ENCODE assay signal across 15 cellular contexts in the genomic region with DNA sequence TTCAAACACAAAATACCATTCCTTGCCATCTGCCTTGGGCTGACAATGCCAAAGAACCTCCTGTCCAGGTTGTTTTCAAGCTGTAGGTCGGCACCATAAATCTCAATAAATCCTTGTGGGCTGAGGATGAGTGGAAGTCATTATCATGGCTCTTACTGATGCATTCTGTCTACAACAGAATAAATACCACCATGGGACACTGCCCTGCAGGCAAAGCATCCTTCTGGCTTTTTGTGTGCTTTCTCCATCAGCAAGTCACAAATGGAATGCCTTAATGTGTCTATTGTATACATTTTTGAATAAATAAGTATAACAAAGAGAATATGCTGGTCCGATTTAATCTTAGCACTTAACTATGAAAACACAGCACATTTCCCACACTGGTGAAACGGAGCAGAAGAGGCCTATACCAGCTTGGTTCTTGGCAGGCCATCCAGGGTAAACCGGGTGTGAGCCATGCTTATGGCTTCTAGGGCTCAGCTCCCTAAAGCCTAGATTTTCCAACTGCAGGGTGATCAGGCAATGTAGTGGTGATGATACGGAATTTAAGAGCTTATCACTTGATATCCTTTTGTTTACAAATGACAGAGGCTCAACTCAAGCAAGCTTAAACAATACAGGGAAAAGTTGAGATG.
A peak's percentile ranks its signal among the peaks of the same experiment; 100 is the strongest.
DNase-seq lines count a peak whose midpoint lies in the region; ATAC-seq and TF ChIP-seq lines count a peak whose summit lies in the region.
"Had no signal": no experiment of that assay in that cellular context is flagged by ENCODE, and none has a peak within 500 bp of the region (broad histone marks: within the 10 kb centered on the region; RNA-seq: fewer than 3 reads in every experiment).

No MANE protein-coding gene starts in this region.

- H3K27me3 ChIP-seq in MM.1S (replicated peaks; ENCODE audit: insufficient read depth, low read length) = no peaks in the 10 kb centered on the region
- H3K27me3 ChIP-seq: SJSA1 had no signal

- no peaks in the 10 kb centered on the region for H3K36me3 ChIP-seq in MM.1S (replicated peaks; ENCODE audit: insufficient read depth, low read length)
- H3K36me3 ChIP-seq: SJSA1 had no signal

- no peaks in the 10 kb centered on the region for H3F3A ChIP-seq in MM.1S (ENCODE audit: insufficient read depth, low read length)

- H3K9ac ChIP-seq in MM.1S (ENCODE audit: low read length) = no peak overlapping the region

- peak overlapping the region; percentile 11 for H3K27ac Mint-ChIP-seq in HFFc6
- no peak overlapping the region for H3K27ac Mint-ChIP-seq in activated naive CD4-positive, alpha-beta T cell treated with anti-CD3 and anti-CD28 coated beads, Interleukin-2, amount 10 ng/mL, durations not matched to agents 7 days and 5 days
- H3K27ac Mint-ChIP-seq: CD4-positive, CD25-positive, alpha-beta regulatory T cell had no signal

- DNase-seq in HFFc6 = no peak
- DNase-seq in NCI-H82 treated with DMSO at 0.1 percent for 48 hours (lab: John Stamatoyannopoulos, UW; ENCODE audit: unreplicated experiment) = peak; percentile 34
- DNase-seq in fibroblast of villous mesenchyme (ENCODE audit: low read depth) = peak; percentile 28
- DNase-seq in GM19238 (ENCODE audit: insufficient read length, low spot score) = no peak
- no peak for DNase-seq in MM.1S
- DNase-seq in activated naive CD4-positive, alpha-beta T cell treated with anti-CD3 and anti-CD28 coated beads, Interleukin-2, amount 10 ng/mL, durations not matched to agents 7 days and 5 days = no peak
- DNase-seq: CD4-positive, CD25-positive, alpha-beta regulatory T cell; H9; NCI-H1048; NCI-H1436 treated with DMSO at 0.1 percent for 48 hours; NCI-H524 treated with DMSO at 0.1 percent for 48 hours had no signal

- no peak for TF ChIP-seq CTCF in HFFc6 (IDR thresholded peaks at IDR 0.05)
- no peak for TF ChIP-seq CTCF in fibroblast of villous mesenchyme (IDR thresholded peaks at IDR 0.05; ENCODE audit: insufficient read depth, low read depth, low read length)
- TF ChIP-seq CTCF in MM.1S (IDR thresholded peaks at IDR 0.05; ENCODE audit: low read length) = no peak

- no peaks in the 10 kb centered on the region for H3K79me2 ChIP-seq in MM.1S (ENCODE audit: low read length)

- H3K9me3 ChIP-seq in MM.1S (replicated peaks; ENCODE audit: insufficient read depth, low read length) = no peaks in the 10 kb centered on the region
- H3K9me3 ChIP-seq: Caco-2, SJSA1 had no signal

- H3K9me2 ChIP-seq in MM.1S (replicated peaks; ENCODE audit: insufficient read depth, low read length) = no peaks in the 10 kb centered on the region

- H3K27ac ChIP-seq in MM.1S (ENCODE audit: low read length) = no peak overlapping the region
- H3K27ac ChIP-seq: SJSA1 had no signal

- ATAC-seq in HG03280 (IDR thresholded peaks at IDR 0.05; ENCODE audit: unreplicated experiment) = no peak
- ATAC-seq: K562 had no signal

- CTCF ChIA-PET in activated naive CD4-positive, alpha-beta T cell treated with anti-CD3 and anti-CD28 coated beads, Interleukin-2, amount 10 ng/mL, durations not matched to agents 7 days and 5 days (lab: Charles Lee) = no interaction called here

- H3K4me1 Mint-ChIP-seq in HFFc6 (ENCODE audit: low read depth) = peaks cover 26% of the 10 kb centered on the region
- H3K4me1 Mint-ChIP-seq in activated naive CD4-positive, alpha-beta T cell treated with anti-CD3 and anti-CD28 coated beads, Interleukin-2, amount 10 ng/mL, durations not matched to agents 7 days and 5 days = no peaks in the 10 kb centered on the region
- H3K4me1 Mint-ChIP-seq: CD4-positive, CD25-positive, alpha-beta regulatory T cell had no signal

- H3K4me2 ChIP-seq in MM.1S (ENCODE audit: low read depth, low read length) = no peak overlapping the region

- H2AFZ ChIP-seq in MM.1S (ENCODE audit: low read length) = no peak overlapping the region

- no peak overlapping the region for H3K4me3 ChIP-seq in fibroblast of villous mesenchyme (ENCODE audit: low read depth, low read length)
- H3K4me3 ChIP-seq in MM.1S (ENCODE audit: low read length) = no peak overlapping the region
- H3K4me3 ChIP-seq: K562, SJSA1 had no signal

- H3K27me3 Mint-ChIP-seq in HFFc6 (ENCODE audit: insufficient read depth) = no peaks in the 10 kb centered on the region; the same call in 1 of the 2 replicates
- no peaks in the 10 kb centered on the region for H3K27me3 Mint-ChIP-seq in activated naive CD4-positive, alpha-beta T cell treated with anti-CD3 and anti-CD28 coated beads, Interleukin-2, amount 10 ng/mL, durations not matched to agents 7 days and 5 days

- H3K9me3 Mint-ChIP-seq in HFFc6 = no peaks in the 10 kb centered on the region
- H3K9me3 Mint-ChIP-seq in activated naive CD4-positive, alpha-beta T cell treated with anti-CD3 and anti-CD28 coated beads, Interleukin-2, amount 10 ng/mL, durations not matched to agents 7 days and 5 days = peaks cover 2% of the 10 kb centered on the region

- no peaks in the 10 kb centered on the region for H3K4me1 ChIP-seq in MM.1S (ENCODE audit: low read length)
- H3K4me1 ChIP-seq: Caco-2 had no signal

- no peaks in the 10 kb centered on the region for H3K36me3 Mint-ChIP-seq in HFFc6 (ENCODE audit: low read depth)
- no peaks in the 10 kb centered on the region for H3K36me3 Mint-ChIP-seq in activated naive CD4-positive, alpha-beta T cell treated with anti-CD3 and anti-CD28 coated beads, Interleukin-2, amount 10 ng/mL, durations not matched to agents 7 days and 5 days
- H3K36me3 Mint-ChIP-seq: CD4-positive, CD25-positive, alpha-beta regulatory T cell had no signal

- H4K20me1 ChIP-seq in MM.1S (ENCODE audit: insufficient read depth, low read length) = no peaks in the 10 kb centered on the region

- no peak overlapping the region for H3K4me3 Mint-ChIP-seq in HFFc6
- no peak overlapping the region for H3K4me3 Mint-ChIP-seq in activated naive CD4-positive, alpha-beta T cell treated with anti-CD3 and anti-CD28 coated beads, Interleukin-2, amount 10 ng/mL, durations not matched to agents 7 days and 5 days
- H3K4me3 Mint-ChIP-seq: CD4-positive, CD25-positive, alpha-beta regulatory T cell; H9 had no signal

Comparison
In these comparisons a context has a peak if more than half of its experiments do, and no peak if none do; other contexts are left out.
1. DNase-seq: peak in NCI-H82 treated with DMSO at 0.1 percent for 48 hours (single experiment) and fibroblast of villous mesenchyme (single experiment); none in HFFc6 (single experiment), GM19238 (single experiment), MM.1S (single experiment) and activated naive CD4-positive, alpha-beta T cell treated with anti-CD3 and anti-CD28 coated beads, Interleukin-2, amount 10 ng/mL, durations not matched to agents 7 days and 5 days (single experiment).